ENCODE assay signal across 12 cellular contexts in the genomic region with DNA sequence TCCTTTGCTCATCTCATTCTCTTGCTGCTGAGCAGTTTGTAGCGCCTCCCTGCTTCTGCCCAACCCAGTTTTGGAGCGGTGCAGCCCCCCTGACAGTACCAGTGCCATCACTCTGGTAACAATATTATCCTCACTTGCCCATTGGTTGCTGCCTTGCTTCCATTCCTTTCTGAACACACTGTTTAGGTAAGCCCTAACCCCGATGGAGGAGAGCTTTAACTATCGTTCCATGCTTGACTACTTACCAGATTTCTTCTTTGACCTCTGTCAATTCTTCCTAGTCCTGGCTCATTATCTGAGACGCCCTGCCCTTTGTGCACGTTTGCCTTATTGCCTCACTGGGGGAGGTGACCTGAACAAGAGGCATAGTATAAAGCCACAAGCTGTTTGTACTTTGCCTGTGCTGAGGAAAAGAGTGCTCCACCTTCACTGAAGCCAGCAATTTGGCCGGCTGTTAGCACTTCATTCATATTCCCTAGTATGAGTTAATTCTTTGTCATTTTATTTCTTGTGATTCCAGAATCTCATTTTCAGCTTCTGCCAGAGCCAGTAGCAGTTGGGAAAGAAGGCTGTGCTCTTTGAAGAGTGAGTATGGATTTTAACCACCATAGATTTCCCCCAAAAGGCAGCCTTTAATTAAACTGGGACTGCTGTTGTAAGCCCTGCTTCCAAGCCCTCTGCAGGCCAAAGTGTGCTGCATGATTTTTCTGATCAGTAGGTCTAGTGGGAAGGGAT. TPM values are rescaled to one million over a fixed set of nuclear protein-coding genes. Genes with fewer than 3 reads are reported as not detected.
DNase-seq lines count a peak whose midpoint lies in the region; ATAC-seq and TF ChIP-seq lines count a peak whose summit lies in the region.
"Had no signal": no experiment of that assay in that cellular context is flagged by ENCODE, and none has a peak within 500 bp of the region (broad histone marks: within the 10 kb centered on the region; RNA-seq: fewer than 3 reads in every experiment).

No MANE protein-coding gene starts in this region.

- H3K27ac Mint-ChIP-seq in type B pancreatic cell = peak overlapping the region; percentile 52
- H3K27ac Mint-ChIP-seq: activated naive CD8-positive, alpha-beta T cell had no signal

- TF ChIP-seq CTCF in cardiac muscle cell (IDR thresholded peaks at IDR 0.05; ENCODE audit: low read depth, low read length) (peak; percentile 39), brain microvascular endothelial cell (IDR thresholded peaks at IDR 0.05; ENCODE audit: low read depth, low read length, missing control alignments) (peak; percentile 59), liver (IDR thresholded peaks at IDR 0.05; ENCODE audit: low read depth, low read length, missing input control) (peak; percentile 8), type B pancreatic cell (conservative IDR thresholded peaks at IDR 0.05) (peak; percentile 62)

- in situ Hi-C loops in brain microvascular endothelial cell (cut with HindIII; ENCODE audit: low pct_ligation_motif_present, low sequenced_read_pairs) = no loop called here

- 27% methylated on average over 7 of the region's 7 CpGs for WGBS in liver

- ATAC-seq in left ventricle myocardium superior (no peak), HG03520 (IDR thresholded peaks at IDR 0.05; ENCODE audit: unreplicated experiment) (no peak)

- H3K27ac ChIP-seq in cardiac muscle cell (no peak overlapping the region), brain microvascular endothelial cell (no peak overlapping the region), liver (ENCODE audit: low read depth in 1 of 2, low read length in 2 of 2) (peak overlapping the region; percentile 44 to 64)
- H3K27ac ChIP-seq: right atrium auricular region had no signal

- H3K4me3 Mint-ChIP-seq in type B pancreatic cell = peak overlapping the region; percentile 12
- H3K4me3 Mint-ChIP-seq: activated naive CD8-positive, alpha-beta T cell had no signal

- no peaks in the 10 kb centered on the region for H3K9me3 Mint-ChIP-seq in type B pancreatic cell

- H3K27me3 ChIP-seq in cardiac muscle cell = no peaks in the 10 kb centered on the region
- H3K27me3 ChIP-seq in brain microvascular endothelial cell (replicated peaks) = no peaks in the 10 kb centered on the region
- no peaks in the 10 kb centered on the region for H3K27me3 ChIP-seq in liver (ENCODE audit: control insufficient read depth in 4 of 4, insufficient read depth in 4 of 4, low read length in 3 of 4)
- H3K27me3 ChIP-seq: right atrium auricular region had no signal

- peak in 1 of 2 donors; percentile 19 for TF ChIP-seq RAD21 in liver (IDR thresholded peaks at IDR 0.05)

- intact Hi-C loops in left ventricle myocardium superior (cut with micrococcal nuclease) = no loop called here

- H3K9ac ChIP-seq in liver (ENCODE audit: low read depth in 1 of 2, low read length in 2 of 2) = peak overlapping the region in 1 of 2 donors; percentile 5

- peak; percentile 25 to 30 for DNase-seq in cardiac muscle cell (ENCODE audit: low read depth in 1 of 2, low spot score in 1 of 2)
- no peak for DNase-seq in left ventricle myocardium superior
- DNase-seq in brain microvascular endothelial cell = no peak
- no peak for DNase-seq in type B pancreatic cell (ENCODE audit: extremely low spot score, unreplicated experiment)
- DNase-seq in GM19240 (ENCODE audit: insufficient read length, low spot score) = no peak
- DNase-seq in NCI-H526 treated with DMSO at 0.1 percent for 48 hours (lab: John Stamatoyannopoulos, UW) = no peak
- DNase-seq: NCI-H748 treated with DMSO at 0.1 percent for 48 hours; stimulated activated CD8-positive, alpha-beta memory T cell treated with anti-CD3 and anti-CD28 coated beads, Interleukin-4, amount 100 ng/mL, for 48 hours had no signal

- H3K4me1 ChIP-seq in cardiac muscle cell (ENCODE audit: low read depth) (peaks cover 37% of the 10 kb centered on the region), liver (ENCODE audit: control insufficient read depth in 4 of 4, insufficient read depth in 4 of 4, low read length in 3 of 4) (peaks cover 16 to 51% (median 37%) of the 10 kb centered on the region in 4 donors)

- H3K4me3 ChIP-seq in cardiac muscle cell (no peak overlapping the region), brain microvascular endothelial cell (ENCODE audit: low read depth, low read length) (no peak overlapping the region), liver (ENCODE audit: low read depth in 1 of 3, low read length in 3 of 3) (peak overlapping the region in 1 of 3 donors; percentile 13)
- H3K4me3 ChIP-seq: right atrium auricular region had no signal

- no peaks in the 10 kb centered on the region for H3K36me3 Mint-ChIP-seq in type B pancreatic cell

- H3K27me3 Mint-ChIP-seq in type B pancreatic cell = no peaks in the 10 kb centered on the region
- H3K27me3 Mint-ChIP-seq: activated naive CD8-positive, alpha-beta T cell had no signal

- H3K9me3 ChIP-seq in cardiac muscle cell (ENCODE audit: low read depth) (no peaks in the 10 kb centered on the region), liver (ENCODE audit: control insufficient read depth in 4 of 4, low read length in 3 of 4) (no peaks in the 10 kb centered on the region)
- H3K9me3 ChIP-seq: right atrium auricular region had no signal

- H3K36me3 ChIP-seq in cardiac muscle cell (no peaks in the 10 kb centered on the region), brain microvascular endothelial cell (replicated peaks) (no peaks in the 10 kb centered on the region), liver (ENCODE audit: control insufficient read depth in 4 of 4, insufficient read depth in 3 of 4, low read depth in 1 of 4, low read length in 3 of 4) (peaks cover 0 to 1% (median 0%) of the 10 kb centered on the region in 4 donors)
- H3K36me3 ChIP-seq: right atrium auricular region had no signal

- H3K4me1 Mint-ChIP-seq in type B pancreatic cell (ENCODE audit: unreplicated experiment) = peaks cover 34% of the 10 kb centered on the region

TF ChIP-seq in liver, 16 proteins besides CTCF, POLR2A, EP300 and RAD21 (continues in another document):
- TF ChIP-seq, protein P1, sequence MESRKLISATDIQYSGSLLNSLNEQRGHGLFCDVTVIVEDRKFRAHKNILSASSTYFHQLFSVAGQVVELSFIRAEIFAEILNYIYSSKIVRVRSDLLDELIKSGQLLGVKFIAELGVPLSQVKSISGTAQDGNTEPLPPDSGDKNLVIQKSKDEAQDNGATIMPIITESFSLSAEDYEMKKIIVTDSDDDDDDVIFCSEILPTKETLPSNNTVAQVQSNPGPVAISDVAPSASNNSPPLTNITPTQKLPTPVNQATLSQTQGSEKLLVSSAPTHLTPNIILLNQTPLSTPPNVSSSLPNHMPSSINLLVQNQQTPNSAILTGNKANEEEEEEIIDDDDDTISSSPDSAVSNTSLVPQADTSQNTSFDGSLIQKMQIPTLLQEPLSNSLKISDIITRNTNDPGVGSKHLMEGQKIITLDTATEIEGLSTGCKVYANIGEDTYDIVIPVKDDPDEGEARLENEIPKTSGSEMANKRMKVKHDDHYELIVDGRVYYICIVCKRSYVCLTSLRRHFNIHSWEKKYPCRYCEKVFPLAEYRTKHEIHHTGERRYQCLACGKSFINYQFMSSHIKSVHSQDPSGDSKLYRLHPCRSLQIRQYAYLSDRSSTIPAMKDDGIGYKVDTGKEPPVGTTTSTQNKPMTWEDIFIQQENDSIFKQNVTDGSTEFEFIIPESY (IDR thresholded peaks at IDR 0.05) = peak; percentile 52
- TF ChIP-seq, protein P2, sequence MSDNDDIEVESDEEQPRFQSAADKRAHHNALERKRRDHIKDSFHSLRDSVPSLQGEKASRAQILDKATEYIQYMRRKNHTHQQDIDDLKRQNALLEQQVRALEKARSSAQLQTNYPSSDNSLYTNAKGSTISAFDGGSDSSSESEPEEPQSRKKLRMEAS (IDR thresholded peaks at IDR 0.05) = peak; percentile 68
- peak; percentile 57 for TF ChIP-seq FOXA2 (IDR thresholded peaks at IDR 0.05)
- peak; percentile 80 to 91 for TF ChIP-seq RXRA (IDR thresholded peaks at IDR 0.05)
- TF ChIP-seq, protein P3, sequence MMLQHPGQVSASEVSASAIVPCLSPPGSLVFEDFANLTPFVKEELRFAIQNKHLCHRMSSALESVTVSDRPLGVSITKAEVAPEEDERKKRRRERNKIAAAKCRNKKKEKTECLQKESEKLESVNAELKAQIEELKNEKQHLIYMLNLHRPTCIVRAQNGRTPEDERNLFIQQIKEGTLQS (IDR thresholded peaks at IDR 0.05) = peak; percentile 87
- TF ChIP-seq YY1 (IDR thresholded peaks at IDR 0.05) = peak; percentile 51
- TF ChIP-seq HNF4G (IDR thresholded peaks at IDR 0.05) = peak; percentile 56
- peak in 1 of 2 donors; percentile 40 for TF ChIP-seq EGR1 (IDR thresholded peaks at IDR 0.05; ENCODE audit: low read depth in 2 of 2)
- peak; percentile 64 for TF ChIP-seq SP1 (IDR thresholded peaks at IDR 0.05)

RNA-seq across cellular contexts. Expression of a gene that starts 11.9 kb away (rescaled TPM):
- total RNA-seq in cardiac muscle cell = 13.4 and 31.4 TPM in 2 replicates
- polyA plus RNA-seq in cardiac muscle cell = 12.9 and 32.7 TPM in 2 replicates
- 9.1 TPM for total RNA-seq in left ventricle myocardium superior
- total RNA-seq in liver = 10 to 100 TPM; 19.8 to 60.9 TPM
- polyA plus RNA-seq in liver = 10 to 100 TPM; 36.5 to 40.1 TPM
- 15.7 and 25.4 TPM in 2 replicates for total RNA-seq in type B pancreatic cell (ENCODE audit: low replicate concordance)

RNA-seq across cellular contexts. Expression of a gene that starts 38.8 kb away (rescaled TPM):
- total RNA-seq in cardiac muscle cell (0.21 and 0.39 TPM in 2 replicates), left ventricle myocardium superior (1.9 TPM), liver (100 to 1,000 TPM in 1 of 2 donors, 10 to 100 TPM in 1; 76.1 to 162 TPM), type B pancreatic cell (ENCODE audit: low replicate concordance) (not detected in 2 replicates)
- polyA plus RNA-seq in cardiac muscle cell (0.51 and 0.94 TPM in 2 replicates), liver (100 to 1,000 TPM in 1 of 2 donors, 10 to 100 TPM in 1; 94.5 to 201 TPM)

RNA-seq across cellular contexts. Expression of a gene that starts 56.5 kb away (rescaled TPM):
- 7.9 and 11.1 TPM in 2 replicates for total RNA-seq in cardiac muscle cell
- polyA plus RNA-seq in cardiac muscle cell = 14.2 TPM in 2 replicates
- 25.0 TPM for total RNA-seq in left ventricle myocardium superior
- 10 to 100 TPM in 1 of 2 donors, 1 to 10 TPM in 1; 9.2 to 13.7 TPM for total RNA-seq in liver
- 10 to 100 TPM in 1 of 2 donors, 1 to 10 TPM in 1; 7.4 to 10.9 TPM for polyA plus RNA-seq in liver
- 22.1 and 23.3 TPM in 2 replicates for total RNA-seq in type B pancreatic cell (ENCODE audit: low replicate concordance)

RNA-seq across cellular contexts. Expression of a gene that starts 56.8 kb away (rescaled TPM):
- total RNA-seq in cardiac muscle cell (9.9 and 11.8 TPM in 2 replicates), left ventricle myocardium superior (14.9 TPM), liver (10 to 100 TPM in 1 of 2 donors, 1 to 10 TPM in 1; 7.4 to 14.8 TPM), type B pancreatic cell (ENCODE audit: low replicate concordance) (10.6 and 11.4 TPM in 2 replicates)
- polyA plus RNA-seq in cardiac muscle cell (26.0 and 36.0 TPM in 2 replicates), liver (10 to 100 TPM in 1 of 2 donors, 1 to 10 TPM in 1; 6.6 to 14.6 TPM)

Comparison
In these comparisons a context has a peak if more than half of its experiments do, and no peak if none do; other contexts are left out.
1. DNase-seq: peak in cardiac muscle cell (2 of 2); none in left ventricle myocardium superior (single experiment), brain microvascular endothelial cell (single experiment), type B pancreatic cell (single experiment), GM19240 (single experiment) and NCI-H526 treated with DMSO at 0.1 percent for 48 hours (single experiment).
2. H3K27ac ChIP-seq: peak in liver (2 of 2); none in cardiac muscle cell (single experiment) and brain microvascular endothelial cell (single experiment).
3. CTCF ChIP-seq: peak in every context shown above with its lines; median percentile 62 in type B pancreatic cell; 59 in brain microvascular endothelial cell; 39 in cardiac muscle cell; 8 in liver.
4. RNA of a gene that starts 38.8 kb away (total RNA-seq): 76.1 to 162 TPM in liver; 1.9 TPM in left ventricle myocardium superior (single experiment), 0.21 to 0.39 TPM in cardiac muscle cell and not detected in type B pancreatic cell; every median in the first group is over 10 times any median in the second.